ENCODE assay signal across 1 cellular context in genomic region chr7:102811942-102812678, GRCh38.
TF ChIP-seq lines count a peak whose summit lies in the region.

No MANE protein-coding gene starts in this region.

TF ChIP-seq in SK-N-SH, 30 proteins besides CTCF, POLR2A, EP300 and RAD21 (continued from another document):
- TF ChIP-seq REST (IDR thresholded peaks at IDR 0.05; ENCODE audit: low read depth, low read length) (no peak), SMC3 (IDR thresholded peaks at IDR 0.05; ENCODE audit: low read depth, low read length) (no peak), IRF3 (IDR thresholded peaks at IDR 0.05; ENCODE audit: low read depth, low read length) (no peak), NRF1 (IDR thresholded peaks at IDR 0.05; ENCODE audit: low read depth, low read length) (no peak), PBX3 (IDR thresholded peaks at IDR 0.05) (peak; percentile 66), GABPA (IDR thresholded peaks at IDR 0.05; ENCODE audit: low read depth) (no peak), TEAD4 (IDR thresholded peaks at IDR 0.05; ENCODE audit: borderline replicate concordance, insufficient read depth) (peak; percentile 42; the same call in 1 of the 2 replicates)
